Comparison of ENCODE assay signal across 8 cellular contexts in the genomic region with DNA sequence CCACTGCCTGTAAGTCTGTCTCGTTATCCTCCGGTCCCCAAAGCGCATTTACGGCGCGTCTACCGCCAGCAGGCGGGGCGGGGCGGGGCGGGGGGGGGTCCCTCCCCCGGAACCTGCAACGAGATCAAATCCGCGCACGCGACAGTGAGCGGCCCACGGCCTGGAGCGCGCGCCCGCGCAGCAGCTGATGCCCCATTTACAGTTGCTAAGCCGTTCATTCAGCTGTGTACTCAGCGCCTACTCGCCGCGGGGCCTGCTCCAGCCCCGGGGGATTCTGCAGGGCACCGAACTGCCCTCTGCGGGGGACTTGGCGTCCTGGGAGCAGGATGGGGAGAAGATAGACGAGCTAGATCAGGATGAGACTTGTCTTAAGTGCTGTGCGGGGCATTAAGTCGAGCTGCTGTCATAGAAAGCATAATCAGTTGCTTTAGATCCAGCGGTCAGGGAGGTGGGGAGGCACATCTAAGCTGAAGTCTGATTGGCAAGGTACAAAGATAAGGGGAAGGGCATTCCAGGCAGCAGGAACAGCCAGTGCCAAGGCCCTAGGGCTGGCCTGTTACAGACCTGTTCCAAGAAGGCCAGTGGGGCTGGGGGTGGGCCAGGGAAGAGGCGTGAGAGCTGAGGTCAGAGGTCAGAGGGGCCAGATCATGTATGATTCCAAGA. TPM values are rescaled to one million over a fixed set of nuclear protein-coding genes. Genes with fewer than 3 reads are reported as not detected.
DNase-seq lines count a peak whose midpoint lies in the region; ATAC-seq, FAIRE-seq and TF ChIP-seq lines count a peak whose summit lies in the region.

No MANE protein-coding gene starts in this region.

- peak overlapping the region; percentile 61 for H4K91ac ChIP-seq in H1 (replicated peaks; ENCODE audit: insufficient read length, low read length)

- H4K8ac ChIP-seq in H1 (ENCODE audit: extremely low read depth, insufficient read depth, low read length): peak overlapping the region; percentile 90; the same call in 1 of the 2 replicates

- peak; percentile 32 for ATAC-seq in HG03439 (IDR thresholded peaks at IDR 0.05; ENCODE audit: unreplicated experiment)

- H3K27me3 ChIP-seq in H1 (replicated peaks in 1 of 4; ENCODE audit: control insufficient read depth in 3 of 4, extremely low read depth in 1 of 4, insufficient read depth in 3 of 4, low read length in 3 of 4): peaks cover 9 to 34% (median 26%) of the 10 kb centered on the region in 4 experiments; a peak in 6 of 7 replicates

- WGBS in H1 (ENCODE audit: extremely low coverage in 1 of 2, insufficient coverage in 1 of 2, insufficient read length in 1 of 2, insufficient replicate concordance in 2 of 2, low coverage in 1 of 2, low lambda C conversion rate in 2 of 2, missing lambda C conversion rate in 1 of 2), 2 experiments: 8% methylated on average over 17 of the region's 38 CpGs; no CpG with 5 or more reads in 1 of the 2 experiments

- 0 out of 2 replicates have a peak overlapping the region, but pooled peaks have one; percentile 80 for H2BK20ac ChIP-seq in H1 (ENCODE audit: low read length)

- peak overlapping the region; percentile 85 for H3K18ac ChIP-seq in H1 (ENCODE audit: extremely low read depth, low read length)

- H3K23me2 ChIP-seq in H1 (ENCODE audit: low read depth, low read length): peaks cover 20% of the 10 kb centered on the region

- H3K9ac ChIP-seq in H1 (replicated peaks in 1 of 4; ENCODE audit: extremely low read depth in 1 of 4, low read depth in 3 of 4, low read length in 3 of 4): peak overlapping the region in 1 of 4 experiments; percentile 30; a peak in 3 of 7 replicates

- TF ChIP-seq POLR2A in H1 (IDR thresholded peaks at IDR 0.05; ENCODE audit: control extremely low read depth in 1 of 2, low read depth in 2 of 2, low read length in 2 of 2): no peak

- H2BK15ac ChIP-seq in H1 (ENCODE audit: low read length): peak overlapping the region; percentile 92; the same call in 1 of the 2 replicates

- peak overlapping the region; percentile 81; the same call in 1 of the 2 replicates for H2BK12ac ChIP-seq in H1 (ENCODE audit: low read depth, low read length)

- H3K56ac ChIP-seq in H1 (replicated peaks; ENCODE audit: insufficient read length, low read depth, low read length): no peak overlapping the region

- H3K14ac ChIP-seq in H1 (ENCODE audit: insufficient read length): no peak overlapping the region

- H3K4ac ChIP-seq in H1 (replicated peaks; ENCODE audit: insufficient read length, low read depth, low read length): no peak overlapping the region

- H3K36me3 ChIP-seq in H1 (ENCODE audit: control insufficient read depth in 2 of 4, insufficient read depth in 4 of 4, low read length in 3 of 4): no peaks in the 10 kb centered on the region; a peak in 1 of 8 replicates

- no peak overlapping the region for H3K27ac ChIP-seq in H1 (ENCODE audit: low read depth, low read length)

- no peak overlapping the region for H4K5ac ChIP-seq in H1 (ENCODE audit: insufficient read length, low read depth, low read length)

- TF ChIP-seq EP300 in H1 (IDR thresholded peaks at IDR 0.05; ENCODE audit: borderline replicate concordance in 1 of 2, low read depth in 2 of 2, low read length in 2 of 2): no peak

- H2BK120ac ChIP-seq in H1 (replicated peaks; ENCODE audit: low read depth, low read length): no peak overlapping the region

- H3K4me1 ChIP-seq in H1 (replicated peaks in 1 of 4; ENCODE audit: control insufficient read depth in 3 of 4, insufficient read depth in 4 of 4, low read length in 3 of 4): peaks cover 4 to 26% (median 17%) of the 10 kb centered on the region in 4 experiments

- no peak overlapping the region for H2BK5ac ChIP-seq in H1 (ENCODE audit: low read depth, low read length)

- peaks cover 3 to 23% of the 10 kb centered on the region in 2 experiments; a peak in 3 of 4 replicates for H3K79me2 ChIP-seq in H1 (ENCODE audit: control insufficient read depth in 1 of 2, insufficient read depth in 2 of 2, low read length in 2 of 2)

- 0 out of 4 replicates have a peak, but pooled peaks of 1 of the 2 experiments have one; percentile 9 for TF ChIP-seq RAD21 in H1 (IDR thresholded peaks at IDR 0.05 in 1 of 2, conservative IDR thresholded peaks at IDR 0.05 in 1 of 2; ENCODE audit: low read depth in 2 of 2, low read length in 2 of 2)

- peaks cover 17 to 28% of the 10 kb centered on the region in 2 experiments for H4K20me1 ChIP-seq in H1 (replicated peaks in 1 of 2; ENCODE audit: control insufficient read depth in 1 of 2, insufficient read depth in 2 of 2, low read length in 2 of 2)

- CTCF ChIA-PET in H1 (lab: Charles Lee; ENCODE audit: partially characterized antibody): interaction anchor here (0.6 to 6.4 kb wide), 16 partner anchors 11 to 88 kb away, joined by 3 to 37 read pairs (median 6); no protein-coding TSS in a partner anchor

- H3K4me3 ChIP-seq in H1 (ENCODE audit: extremely low read depth in 1 of 4, insufficient read depth in 2 of 4, low read depth in 3 of 4, low read length in 4 of 4): peak overlapping the region; percentile 76 to 87 (median 82)

- H2AK5ac ChIP-seq in H1 (ENCODE audit: low read depth, low read length): 0 out of 2 replicates have a peak overlapping the region, but pooled peaks have one; percentile 24

- H3K9me3 ChIP-seq in H1 (ENCODE audit: insufficient read depth in 2 of 2, low read depth in 1 of 2, low read length in 1 of 2): peaks cover 0 to 3% of the 10 kb centered on the region in 2 experiments; a peak in 1 of 4 replicates

- DNase-seq in Daoy (ENCODE audit: low read depth): peak; percentile 83
- DNase-seq in NCI-H774 (lab: John Stamatoyannopoulos, UW): peak; percentile 71
- DNase-seq in activated CD8-positive, alpha-beta memory T cell treated with anti-CD3 and anti-CD28 coated beads for 4 hours (ENCODE audit: low read depth in 2 of 2): peak; percentile 60 to 69
- peak in 1 of 2 experiments; percentile 71 for DNase-seq in H1 (ENCODE audit: low read depth in 1 of 2, low spot score in 2 of 2)
- peak; percentile 29 for DNase-seq in midbrain (lab: John Stamatoyannopoulos, UW)
- peak; percentile 59 to 65 for DNase-seq in stimulated activated CD8-positive, alpha-beta memory T cell treated with anti-CD3 and anti-CD28 coated beads, Interleukin-4, amount 100 ng/mL, for 1 hour (ENCODE audit: low read depth in 2 of 2, low spot score in 1 of 2)
- no peak for DNase-seq in DMS114 treated with DMSO at 0.1 percent for 48 hours (lab: John Stamatoyannopoulos, UW; ENCODE audit: unreplicated experiment)

- 0 out of 2 replicates have a peak overlapping the region, but pooled peaks have one; percentile 4 for H2AFZ ChIP-seq in H1 (ENCODE audit: low read length)

- FAIRE-seq in H1 (lab: Jason Lieb, UNC): no peak

- TF ChIP-seq CTCF in H1 (IDR thresholded peaks at IDR 0.05; ENCODE audit: control extremely low read depth in 1 of 3, insufficient read depth in 1 of 3, low read depth in 1 of 3, low read length in 3 of 3): no peak

- POLR2A ChIA-PET in H1 (lab: Charles Lee; ENCODE audit: partially characterized antibody): interaction anchor here (0.7 to 2.7 kb wide), 10 partner anchors 10 to 89 kb away, joined by 3 to 10 read pairs (median 4); no protein-coding TSS in a partner anchor

- peak overlapping the region; percentile 96 to 98 for H3K4me2 ChIP-seq in H1 (ENCODE audit: insufficient read depth in 1 of 2, low read depth in 2 of 2, low read length in 2 of 2)

- H3K23ac ChIP-seq in H1 (ENCODE audit: insufficient read length): no peak overlapping the region

- peaks cover 9% of the 10 kb centered on the region for H3K79me1 ChIP-seq in H1 (ENCODE audit: low read depth, low read length)

TF ChIP-seq in H1, 55 proteins besides CTCF, POLR2A, EP300 and RAD21 (continues in another document):
- no peak for TF ChIP-seq TCF12 (IDR thresholded peaks at IDR 0.05; ENCODE audit: low read depth, low read length)
- no peak for TF ChIP-seq SIRT6 (IDR thresholded peaks at IDR 0.05; ENCODE audit: low read length)
- TF ChIP-seq BRCA1 (IDR thresholded peaks at IDR 0.05; ENCODE audit: low read depth, low read length): no peak
- TF ChIP-seq, protein P1, sequence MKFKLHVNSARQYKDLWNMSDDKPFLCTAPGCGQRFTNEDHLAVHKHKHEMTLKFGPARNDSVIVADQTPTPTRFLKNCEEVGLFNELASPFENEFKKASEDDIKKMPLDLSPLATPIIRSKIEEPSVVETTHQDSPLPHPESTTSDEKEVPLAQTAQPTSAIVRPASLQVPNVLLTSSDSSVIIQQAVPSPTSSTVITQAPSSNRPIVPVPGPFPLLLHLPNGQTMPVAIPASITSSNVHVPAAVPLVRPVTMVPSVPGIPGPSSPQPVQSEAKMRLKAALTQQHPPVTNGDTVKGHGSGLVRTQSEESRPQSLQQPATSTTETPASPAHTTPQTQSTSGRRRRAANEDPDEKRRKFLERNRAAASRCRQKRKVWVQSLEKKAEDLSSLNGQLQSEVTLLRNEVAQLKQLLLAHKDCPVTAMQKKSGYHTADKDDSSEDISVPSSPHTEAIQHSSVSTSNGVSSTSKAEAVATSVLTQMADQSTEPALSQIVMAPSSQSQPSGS (IDR thresholded peaks at IDR 0.05; ENCODE audit: low read length): no peak
- no peak for TF ChIP-seq ASH2L (IDR thresholded peaks at IDR 0.05; ENCODE audit: low read length)
- no peak for TF ChIP-seq SP4 (IDR thresholded peaks at IDR 0.05; ENCODE audit: low read length)
- 0 out of 2 replicates have a peak, but pooled peaks have one; percentile 48 for TF ChIP-seq TEAD4 (IDR thresholded peaks at IDR 0.05; ENCODE audit: low read depth, low read length)

RNA-seq across cellular contexts. Expression of a gene that starts 1.4 kb away (rescaled TPM):
- total RNA-seq in Daoy (2014; rRNA removed; shearing (Covaris generic)): 16.6 and 19.4 TPM in 2 replicates
- 35.8 and 38.6 TPM in 2 replicates for total RNA-seq in H1 (2021; fragmentation: NEBNext Ultra II Directional; extraction: Animal tissue kit (Norgen Biotek cat#: 25700))
- 16.8 and 26.4 TPM in 2 replicates for polyA plus RNA-seq in H1 (2011; rRNA removed)
- polyA plus RNA-seq in H1 (2011; cell fraction: cytosol; rRNA removed): 18.1 TPM
- polyA plus RNA-seq in H1 (2011; cell fraction: nucleus; rRNA removed): 31.7 TPM
- polyA plus RNA-seq in H1 (2012, experiment 1 of 2): 18.2 to 30.0 TPM (median 25.2 TPM) in 4 replicates
- 32.9 TPM for polyA plus RNA-seq in H1 (2012, experiment 2 of 2)
- polyA plus RNA-seq in H1 (2013, experiment 1 of 2): 15.1 TPM
- 15.5 TPM for polyA plus RNA-seq in H1 (2013, experiment 2 of 2)
- polyA minus RNA-seq in H1 (2011; rRNA and poly(A)+ RNA removed): 22.2 and 22.8 TPM in 2 replicates
- polyA minus RNA-seq in H1 (2011; cell fraction: cytosol; rRNA and poly(A)+ RNA removed): 23.3 TPM
- 19.6 TPM for polyA minus RNA-seq in H1 (2011; cell fraction: nucleus; rRNA and poly(A)+ RNA removed)

RNA-seq across cellular contexts. Expression of a gene that starts 39.5 kb away (rescaled TPM):
- total RNA-seq in Daoy (2014; rRNA removed; shearing (Covaris generic)): 1.2 and 2.5 TPM in 2 replicates
- total RNA-seq in H1 (2021; fragmentation: NEBNext Ultra II Directional; extraction: Animal tissue kit (Norgen Biotek cat#: 25700)): 2.6 and 3.1 TPM in 2 replicates
- 1.5 and 2.1 TPM in 2 replicates for polyA plus RNA-seq in H1 (2011; rRNA removed)
- 1.4 TPM for polyA plus RNA-seq in H1 (2011; cell fraction: cytosol; rRNA removed)
- polyA plus RNA-seq in H1 (2011; cell fraction: nucleus; rRNA removed): 3.1 TPM
- 1.0 to 2.0 TPM (median 1.8 TPM) in 4 replicates for polyA plus RNA-seq in H1 (2012, experiment 1 of 2)
- 1.2 TPM for polyA plus RNA-seq in H1 (2012, experiment 2 of 2)
- polyA plus RNA-seq in H1 (2013, experiment 1 of 2): 1.2 TPM
- polyA plus RNA-seq in H1 (2013, experiment 2 of 2): 1.6 TPM
- 1.4 and 1.5 TPM in 2 replicates for polyA minus RNA-seq in H1 (2011; rRNA and poly(A)+ RNA removed)
- polyA minus RNA-seq in H1 (2011; cell fraction: cytosol; rRNA and poly(A)+ RNA removed): 1.7 TPM
- 3.8 TPM for polyA minus RNA-seq in H1 (2011; cell fraction: nucleus; rRNA and poly(A)+ RNA removed)
